ENCODE assay signal across 9 cellular contexts in genomic region chr3:157618075-157618760, GRCh38.
DNase-seq lines count a peak whose midpoint lies in the region; ATAC-seq, FAIRE-seq and TF ChIP-seq lines count a peak whose summit lies in the region.
"Had no signal": no experiment of that assay in that cellular context is flagged by ENCODE, and none has a peak within 500 bp of the region (broad histone marks: within the 10 kb centered on the region; RNA-seq: fewer than 3 reads in every experiment).

No MANE protein-coding gene starts in this region.

- no peaks in the 10 kb centered on the region for H3K79me2 ChIP-seq in astrocyte (ENCODE audit: insufficient read depth, low read length)

- no peaks in the 10 kb centered on the region for H3K36me3 ChIP-seq in astrocyte (ENCODE audit: insufficient read depth, low read length)

- no peaks in the 10 kb centered on the region for H4K20me1 ChIP-seq in astrocyte (ENCODE audit: insufficient read depth, low read length)

- ATAC-seq in GM19455 (IDR thresholded peaks at IDR 0.05; ENCODE audit: unreplicated experiment), result peak; percentile 82
- peak; percentile 68 for ATAC-seq in HG03457 (IDR thresholded peaks at IDR 0.05; ENCODE audit: unreplicated experiment)

- H3K27ac ChIP-seq in astrocyte (ENCODE audit: low read depth, low read length), result no peak overlapping the region

- H2AFZ ChIP-seq in astrocyte (ENCODE audit: low read depth, low read length), result no peak overlapping the region

- no peaks in the 10 kb centered on the region for H3K4me1 Mint-ChIP-seq in astrocyte (ENCODE audit: low read depth, unreplicated experiment)

- H3K9ac ChIP-seq in astrocyte (ENCODE audit: low read length), result peak overlapping the region; percentile 36

- no peaks in the 10 kb centered on the region for H3K27me3 ChIP-seq in astrocyte (ENCODE audit: insufficient read depth, low read length)

- peak; percentile 64 for FAIRE-seq in astrocyte (lab: Jason Lieb, UNC)

- H3K36me3 Mint-ChIP-seq in astrocyte (ENCODE audit: low read depth, unreplicated experiment), result no peaks in the 10 kb centered on the region
- H3K36me3 Mint-ChIP-seq: activated naive CD4-positive, alpha-beta T cell treated with anti-CD3 and anti-CD28 coated beads, Interleukin-2, amount 50 U/mL, for 24 hours had no signal

- TF ChIP-seq CTCF in astrocyte (IDR thresholded peaks at IDR 0.05; ENCODE audit: insufficient read depth, low read depth, low read length), result peak; percentile 85

- no peak overlapping the region for H3K4me3 Mint-ChIP-seq in astrocyte (ENCODE audit: unreplicated experiment)
- H3K4me3 Mint-ChIP-seq: activated naive CD4-positive, alpha-beta T cell treated with anti-CD3 and anti-CD28 coated beads, Interleukin-2, amount 50 U/mL, for 24 hours had no signal

- DNase-seq in DMS79 treated with DMSO at 0.1 percent for 48 hours (lab: John Stamatoyannopoulos, UW), result peak; percentile 18
- peak; percentile 43 for DNase-seq in NCI-H460 (ENCODE audit: extremely low read depth, low read depth)
- peak; percentile 72 for DNase-seq in astrocyte (ENCODE audit: low read depth)
- peak; percentile 20 for DNase-seq in iPS DF 19.7 (ENCODE audit: low read depth, low spot score)
- peak; percentile 15 for DNase-seq in smooth muscle cell of the brain vasculature (ENCODE audit: low read depth, low spot score)
- DNase-seq in activated T-cell treated with anti-CD3 and anti-CD28 coated beads, Interleukin-2, amount 50 U/mL, for 1 hour, result no peak

- H3K4me2 ChIP-seq in astrocyte (ENCODE audit: low read length), result peak overlapping the region; percentile 47

- no peak overlapping the region for H3K27ac Mint-ChIP-seq in astrocyte (ENCODE audit: unreplicated experiment)
- H3K27ac Mint-ChIP-seq: activated naive CD4-positive, alpha-beta T cell treated with anti-CD3 and anti-CD28 coated beads, Interleukin-2, amount 50 U/mL, for 24 hours had no signal

- H3K27me3 Mint-ChIP-seq in astrocyte (ENCODE audit: low read depth, unreplicated experiment), result peaks cover 11% of the 10 kb centered on the region

- H3K4me1 ChIP-seq in astrocyte (ENCODE audit: insufficient read depth, low read length), result no peaks in the 10 kb centered on the region

- H3K9me3 Mint-ChIP-seq in astrocyte (ENCODE audit: unreplicated experiment), result no peaks in the 10 kb centered on the region
- H3K9me3 Mint-ChIP-seq: activated naive CD4-positive, alpha-beta T cell treated with anti-CD3 and anti-CD28 coated beads, Interleukin-2, amount 50 U/mL, for 24 hours had no signal

- H3K4me3 ChIP-seq in astrocyte (ENCODE audit: insufficient read depth, low read depth, low read length), result no peak overlapping the region

- H3K9me3 ChIP-seq in astrocyte (ENCODE audit: insufficient read depth, low read depth, low read length), result no peaks in the 10 kb centered on the region
